Comparison of ENCODE assay signal across 1 cellular context in the genomic region with DNA sequence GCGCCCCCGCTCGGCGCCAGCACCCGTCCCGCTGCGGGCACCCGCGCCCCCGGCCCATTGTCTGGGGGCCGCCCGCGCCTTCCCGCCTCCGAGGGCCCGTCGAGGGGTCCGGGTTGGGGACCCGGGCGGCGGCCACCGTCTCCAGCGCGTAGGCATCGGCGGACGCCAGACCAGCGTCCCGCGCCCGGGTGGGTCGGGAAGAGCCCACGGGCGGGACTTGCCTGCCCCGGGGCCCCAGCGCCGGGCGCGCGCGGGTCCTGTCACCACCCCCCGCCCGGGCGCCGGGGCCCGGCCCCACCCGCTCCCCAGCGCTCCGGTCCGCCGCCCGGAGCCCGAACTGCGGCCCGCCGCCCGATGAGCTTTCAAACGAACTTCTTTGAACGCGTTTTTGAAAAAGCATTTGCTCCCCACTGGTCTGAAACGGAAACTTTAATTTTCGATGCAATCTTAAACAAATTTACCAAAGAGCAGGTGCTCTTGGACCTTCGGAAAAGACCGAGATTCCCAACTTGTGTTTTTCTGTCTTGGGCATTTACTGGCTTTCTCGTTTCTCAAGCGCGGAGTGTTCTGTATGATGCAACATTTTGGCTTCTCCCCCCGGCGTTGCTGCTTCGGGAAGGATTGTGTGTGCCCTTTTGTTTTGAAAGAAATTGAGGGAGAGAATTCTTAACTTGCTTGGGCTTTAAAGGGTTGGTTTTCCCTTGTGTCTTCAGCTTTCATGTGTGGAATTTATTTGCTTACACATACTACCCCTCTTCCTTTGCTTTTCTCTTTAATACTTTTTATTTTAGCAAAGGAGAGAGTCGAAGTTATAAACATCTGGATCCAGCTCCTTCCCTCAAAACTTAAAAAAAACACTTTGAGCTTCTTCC.
TF ChIP-seq lines count a peak whose summit lies in the region.

No MANE protein-coding gene starts in this region.

TF ChIP-seq in H1, 55 proteins besides CTCF, POLR2A, EP300 and RAD21:
- TF ChIP-seq CEBPB (IDR thresholded peaks at IDR 0.05; ENCODE audit: low read depth, low read length) = peak; percentile 89
- TF ChIP-seq KDM5A (IDR thresholded peaks at IDR 0.05; ENCODE audit: low read length) = no peak
- TF ChIP-seq BRCA1 (IDR thresholded peaks at IDR 0.05; ENCODE audit: low read depth, low read length) = no peak
- TF ChIP-seq CHD1 (IDR thresholded peaks at IDR 0.05; ENCODE audit: low read depth, low read length) = no peak; the same call in 1 of the 2 replicates
- no peak for TF ChIP-seq POU5F1 (IDR thresholded peaks at IDR 0.05; ENCODE audit: low read depth, low read length)
- no peak for TF ChIP-seq CTBP2 (IDR thresholded peaks at IDR 0.05; ENCODE audit: borderline replicate concordance, insufficient read depth, insufficient read length, low read length)
- peak; percentile 12; the same call in 1 of the 2 replicates for TF ChIP-seq PHF8 (conservative IDR thresholded peaks at IDR 0.05; ENCODE audit: low read depth, low read length)
- no peak for TF ChIP-seq SP1 (IDR thresholded peaks at IDR 0.05; ENCODE audit: low read depth, low read length)
- no peak for TF ChIP-seq SP4 (IDR thresholded peaks at IDR 0.05; ENCODE audit: low read length)
- TF ChIP-seq, protein P1, sequence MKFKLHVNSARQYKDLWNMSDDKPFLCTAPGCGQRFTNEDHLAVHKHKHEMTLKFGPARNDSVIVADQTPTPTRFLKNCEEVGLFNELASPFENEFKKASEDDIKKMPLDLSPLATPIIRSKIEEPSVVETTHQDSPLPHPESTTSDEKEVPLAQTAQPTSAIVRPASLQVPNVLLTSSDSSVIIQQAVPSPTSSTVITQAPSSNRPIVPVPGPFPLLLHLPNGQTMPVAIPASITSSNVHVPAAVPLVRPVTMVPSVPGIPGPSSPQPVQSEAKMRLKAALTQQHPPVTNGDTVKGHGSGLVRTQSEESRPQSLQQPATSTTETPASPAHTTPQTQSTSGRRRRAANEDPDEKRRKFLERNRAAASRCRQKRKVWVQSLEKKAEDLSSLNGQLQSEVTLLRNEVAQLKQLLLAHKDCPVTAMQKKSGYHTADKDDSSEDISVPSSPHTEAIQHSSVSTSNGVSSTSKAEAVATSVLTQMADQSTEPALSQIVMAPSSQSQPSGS (IDR thresholded peaks at IDR 0.05; ENCODE audit: low read length) = no peak
- no peak for TF ChIP-seq RNF2 (IDR thresholded peaks at IDR 0.05; ENCODE audit: borderline replicate concordance, low read depth, low read length, missing control alignments, poor library complexity, severe bottlenecking)
- no peak for TF ChIP-seq TAF7 (optimal IDR thresholded peaks at IDR 0.05; ENCODE audit: borderline replicate concordance, low read depth, low read length)
- no peak for TF ChIP-seq GABPA (IDR thresholded peaks at IDR 0.05; ENCODE audit: borderline replicate concordance, insufficient read depth, low read length)
- peak; percentile 28 for TF ChIP-seq ASH2L (IDR thresholded peaks at IDR 0.05; ENCODE audit: low read length)
- no peak for TF ChIP-seq SIX5 (IDR thresholded peaks at IDR 0.05; ENCODE audit: low read depth, low read length)
- 0 out of 4 replicates have a peak, but pooled peaks of 1 of the 2 experiments have one; percentile 20 for TF ChIP-seq SIN3A (conservative IDR thresholded peaks at IDR 0.05 in 1 of 2, IDR thresholded peaks at IDR 0.05 in 1 of 2; ENCODE audit: low read depth in 1 of 2, low read length in 2 of 2)
- TF ChIP-seq BCL11A (IDR thresholded peaks at IDR 0.05; ENCODE audit: low read depth in 2 of 2, low read length in 2 of 2) = no peak
- TF ChIP-seq GTF2F1 (IDR thresholded peaks at IDR 0.05; ENCODE audit: borderline replicate concordance, low read depth, low read length) = no peak
- TF ChIP-seq SUZ12 (IDR thresholded peaks at IDR 0.05; ENCODE audit: low read length) = no peak
- no peak for TF ChIP-seq JUN (IDR thresholded peaks at IDR 0.05; ENCODE audit: low read depth, low read length)
- peak; percentile 9; the same call in 1 of the 2 replicates for TF ChIP-seq JUND (IDR thresholded peaks at IDR 0.05; ENCODE audit: low read length)
- no peak for TF ChIP-seq CREB1 (IDR thresholded peaks at IDR 0.05)
- TF ChIP-seq, protein P2, sequence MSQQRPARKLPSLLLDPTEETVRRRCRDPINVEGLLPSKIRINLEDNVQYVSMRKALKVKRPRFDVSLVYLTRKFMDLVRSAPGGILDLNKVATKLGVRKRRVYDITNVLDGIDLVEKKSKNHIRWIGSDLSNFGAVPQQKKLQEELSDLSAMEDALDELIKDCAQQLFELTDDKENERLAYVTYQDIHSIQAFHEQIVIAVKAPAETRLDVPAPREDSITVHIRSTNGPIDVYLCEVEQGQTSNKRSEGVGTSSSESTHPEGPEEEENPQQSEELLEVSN (IDR thresholded peaks at IDR 0.05) = no peak
- no peak for TF ChIP-seq BACH1 (IDR thresholded peaks at IDR 0.05; ENCODE audit: low read length)
- no peak for TF ChIP-seq RXRA (IDR thresholded peaks at IDR 0.05; ENCODE audit: insufficient read depth, low read depth, low read length)
- no peak for TF ChIP-seq HDAC2 (IDR thresholded peaks at IDR 0.05; ENCODE audit: borderline replicate concordance in 1 of 2, low read depth in 2 of 2, low read length in 2 of 2)
- TF ChIP-seq CBX8 (IDR thresholded peaks at IDR 0.05; ENCODE audit: borderline replicate concordance, low read depth, low read length) = no peak
- no peak for TF ChIP-seq EGR1 (IDR thresholded peaks at IDR 0.05; ENCODE audit: borderline replicate concordance, low read depth, low read length)
- TF ChIP-seq, protein P3, sequence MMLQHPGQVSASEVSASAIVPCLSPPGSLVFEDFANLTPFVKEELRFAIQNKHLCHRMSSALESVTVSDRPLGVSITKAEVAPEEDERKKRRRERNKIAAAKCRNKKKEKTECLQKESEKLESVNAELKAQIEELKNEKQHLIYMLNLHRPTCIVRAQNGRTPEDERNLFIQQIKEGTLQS (IDR thresholded peaks at IDR 0.05; ENCODE audit: insufficient read depth, low read depth, low read length) = 0 out of 2 replicates have a peak, but pooled peaks have one; percentile 39
- TF ChIP-seq KDM4A (IDR thresholded peaks at IDR 0.05; ENCODE audit: low read depth, low read length, severe bottlenecking) = no peak
- TF ChIP-seq FOSL1 (IDR thresholded peaks at IDR 0.05; ENCODE audit: insufficient read depth, low read depth, low read length) = no peak
- TF ChIP-seq EZH2 (IDR thresholded peaks at IDR 0.05; ENCODE audit: low read depth, low read length, severe bottlenecking) = no peak
- TF ChIP-seq, protein P4, sequence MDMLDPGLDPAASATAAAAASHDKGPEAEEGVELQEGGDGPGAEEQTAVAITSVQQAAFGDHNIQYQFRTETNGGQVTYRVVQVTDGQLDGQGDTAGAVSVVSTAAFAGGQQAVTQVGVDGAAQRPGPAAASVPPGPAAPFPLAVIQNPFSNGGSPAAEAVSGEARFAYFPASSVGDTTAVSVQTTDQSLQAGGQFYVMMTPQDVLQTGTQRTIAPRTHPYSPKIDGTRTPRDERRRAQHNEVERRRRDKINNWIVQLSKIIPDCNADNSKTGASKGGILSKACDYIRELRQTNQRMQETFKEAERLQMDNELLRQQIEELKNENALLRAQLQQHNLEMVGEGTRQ (IDR thresholded peaks at IDR 0.05; ENCODE audit: low read length) = no peak
- no peak for TF ChIP-seq SIRT6 (IDR thresholded peaks at IDR 0.05; ENCODE audit: low read length)
- no peak for TF ChIP-seq KDM1A (IDR thresholded peaks at IDR 0.05; ENCODE audit: borderline replicate concordance, low read length)
- TF ChIP-seq, protein P5, sequence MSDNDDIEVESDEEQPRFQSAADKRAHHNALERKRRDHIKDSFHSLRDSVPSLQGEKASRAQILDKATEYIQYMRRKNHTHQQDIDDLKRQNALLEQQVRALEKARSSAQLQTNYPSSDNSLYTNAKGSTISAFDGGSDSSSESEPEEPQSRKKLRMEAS (IDR thresholded peaks at IDR 0.05) = no peak
- no peak for TF ChIP-seq TEAD4 (IDR thresholded peaks at IDR 0.05; ENCODE audit: low read depth, low read length)
- TF ChIP-seq RBBP5 (IDR thresholded peaks at IDR 0.05; ENCODE audit: borderline replicate concordance, low read depth, low read length) = no peak; the same call in 1 of the 2 replicates
- TF ChIP-seq SAP30 (IDR thresholded peaks at IDR 0.05; ENCODE audit: insufficient read depth, insufficient replicate concordance, low read length) = peak; percentile 65
- TF ChIP-seq TBP (IDR thresholded peaks at IDR 0.05; ENCODE audit: low read depth, low read length) = no peak
- no peak for TF ChIP-seq CHD2 (IDR thresholded peaks at IDR 0.05; ENCODE audit: low read length)
- TF ChIP-seq, protein P6, sequence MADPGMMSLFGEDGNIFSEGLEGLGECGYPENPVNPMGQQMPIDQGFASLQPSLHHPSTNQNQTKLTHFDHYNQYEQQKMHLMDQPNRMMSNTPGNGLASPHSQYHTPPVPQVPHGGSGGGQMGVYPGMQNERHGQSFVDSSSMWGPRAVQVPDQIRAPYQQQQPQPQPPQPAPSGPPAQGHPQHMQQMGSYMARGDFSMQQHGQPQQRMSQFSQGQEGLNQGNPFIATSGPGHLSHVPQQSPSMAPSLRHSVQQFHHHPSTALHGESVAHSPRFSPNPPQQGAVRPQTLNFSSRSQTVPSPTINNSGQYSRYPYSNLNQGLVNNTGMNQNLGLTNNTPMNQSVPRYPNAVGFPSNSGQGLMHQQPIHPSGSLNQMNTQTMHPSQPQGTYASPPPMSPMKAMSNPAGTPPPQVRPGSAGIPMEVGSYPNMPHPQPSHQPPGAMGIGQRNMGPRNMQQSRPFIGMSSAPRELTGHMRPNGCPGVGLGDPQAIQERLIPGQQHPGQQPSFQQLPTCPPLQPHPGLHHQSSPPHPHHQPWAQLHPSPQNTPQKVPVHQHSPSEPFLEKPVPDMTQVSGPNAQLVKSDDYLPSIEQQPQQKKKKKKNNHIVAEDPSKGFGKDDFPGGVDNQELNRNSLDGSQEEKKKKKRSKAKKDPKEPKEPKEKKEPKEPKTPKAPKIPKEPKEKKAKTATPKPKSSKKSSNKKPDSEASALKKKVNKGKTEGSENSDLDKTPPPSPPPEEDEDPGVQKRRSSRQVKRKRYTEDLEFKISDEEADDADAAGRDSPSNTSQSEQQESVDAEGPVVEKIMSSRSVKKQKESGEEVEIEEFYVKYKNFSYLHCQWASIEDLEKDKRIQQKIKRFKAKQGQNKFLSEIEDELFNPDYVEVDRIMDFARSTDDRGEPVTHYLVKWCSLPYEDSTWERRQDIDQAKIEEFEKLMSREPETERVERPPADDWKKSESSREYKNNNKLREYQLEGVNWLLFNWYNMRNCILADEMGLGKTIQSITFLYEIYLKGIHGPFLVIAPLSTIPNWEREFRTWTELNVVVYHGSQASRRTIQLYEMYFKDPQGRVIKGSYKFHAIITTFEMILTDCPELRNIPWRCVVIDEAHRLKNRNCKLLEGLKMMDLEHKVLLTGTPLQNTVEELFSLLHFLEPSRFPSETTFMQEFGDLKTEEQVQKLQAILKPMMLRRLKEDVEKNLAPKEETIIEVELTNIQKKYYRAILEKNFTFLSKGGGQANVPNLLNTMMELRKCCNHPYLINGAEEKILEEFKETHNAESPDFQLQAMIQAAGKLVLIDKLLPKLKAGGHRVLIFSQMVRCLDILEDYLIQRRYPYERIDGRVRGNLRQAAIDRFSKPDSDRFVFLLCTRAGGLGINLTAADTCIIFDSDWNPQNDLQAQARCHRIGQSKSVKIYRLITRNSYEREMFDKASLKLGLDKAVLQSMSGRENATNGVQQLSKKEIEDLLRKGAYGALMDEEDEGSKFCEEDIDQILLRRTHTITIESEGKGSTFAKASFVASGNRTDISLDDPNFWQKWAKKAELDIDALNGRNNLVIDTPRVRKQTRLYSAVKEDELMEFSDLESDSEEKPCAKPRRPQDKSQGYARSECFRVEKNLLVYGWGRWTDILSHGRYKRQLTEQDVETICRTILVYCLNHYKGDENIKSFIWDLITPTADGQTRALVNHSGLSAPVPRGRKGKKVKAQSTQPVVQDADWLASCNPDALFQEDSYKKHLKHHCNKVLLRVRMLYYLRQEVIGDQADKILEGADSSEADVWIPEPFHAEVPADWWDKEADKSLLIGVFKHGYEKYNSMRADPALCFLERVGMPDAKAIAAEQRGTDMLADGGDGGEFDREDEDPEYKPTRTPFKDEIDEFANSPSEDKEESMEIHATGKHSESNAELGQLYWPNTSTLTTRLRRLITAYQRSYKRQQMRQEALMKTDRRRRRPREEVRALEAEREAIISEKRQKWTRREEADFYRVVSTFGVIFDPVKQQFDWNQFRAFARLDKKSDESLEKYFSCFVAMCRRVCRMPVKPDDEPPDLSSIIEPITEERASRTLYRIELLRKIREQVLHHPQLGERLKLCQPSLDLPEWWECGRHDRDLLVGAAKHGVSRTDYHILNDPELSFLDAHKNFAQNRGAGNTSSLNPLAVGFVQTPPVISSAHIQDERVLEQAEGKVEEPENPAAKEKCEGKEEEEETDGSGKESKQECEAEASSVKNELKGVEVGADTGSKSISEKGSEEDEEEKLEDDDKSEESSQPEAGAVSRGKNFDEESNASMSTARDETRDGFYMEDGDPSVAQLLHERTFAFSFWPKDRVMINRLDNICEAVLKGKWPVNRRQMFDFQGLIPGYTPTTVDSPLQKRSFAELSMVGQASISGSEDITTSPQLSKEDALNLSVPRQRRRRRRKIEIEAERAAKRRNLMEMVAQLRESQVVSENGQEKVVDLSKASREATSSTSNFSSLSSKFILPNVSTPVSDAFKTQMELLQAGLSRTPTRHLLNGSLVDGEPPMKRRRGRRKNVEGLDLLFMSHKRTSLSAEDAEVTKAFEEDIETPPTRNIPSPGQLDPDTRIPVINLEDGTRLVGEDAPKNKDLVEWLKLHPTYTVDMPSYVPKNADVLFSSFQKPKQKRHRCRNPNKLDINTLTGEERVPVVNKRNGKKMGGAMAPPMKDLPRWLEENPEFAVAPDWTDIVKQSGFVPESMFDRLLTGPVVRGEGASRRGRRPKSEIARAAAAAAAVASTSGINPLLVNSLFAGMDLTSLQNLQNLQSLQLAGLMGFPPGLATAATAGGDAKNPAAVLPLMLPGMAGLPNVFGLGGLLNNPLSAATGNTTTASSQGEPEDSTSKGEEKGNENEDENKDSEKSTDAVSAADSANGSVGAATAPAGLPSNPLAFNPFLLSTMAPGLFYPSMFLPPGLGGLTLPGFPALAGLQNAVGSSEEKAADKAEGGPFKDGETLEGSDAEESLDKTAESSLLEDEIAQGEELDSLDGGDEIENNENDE (IDR thresholded peaks at IDR 0.05; ENCODE audit: insufficient replicate concordance, low read length) = no peak
- TF ChIP-seq CBX5 (IDR thresholded peaks at IDR 0.05; ENCODE audit: low read depth, low read length) = no peak
- TF ChIP-seq YY1 (IDR thresholded peaks at IDR 0.05; ENCODE audit: low read depth, low read length) = no peak
- no peak for TF ChIP-seq ZNF274 (IDR thresholded peaks at IDR 0.05; ENCODE audit: borderline replicate concordance, extremely low read depth, low read length)
- TF ChIP-seq SRF (IDR thresholded peaks at IDR 0.05; ENCODE audit: low read depth, low read length) = no peak
- TF ChIP-seq TAF1 (IDR thresholded peaks at IDR 0.05; ENCODE audit: low read depth, low read length) = no peak
- no peak for TF ChIP-seq TCF12 (IDR thresholded peaks at IDR 0.05; ENCODE audit: low read depth, low read length)
- TF ChIP-seq SP2 (IDR thresholded peaks at IDR 0.05; ENCODE audit: low read length) = no peak
- TF ChIP-seq POLR2AphosphoS5 (IDR thresholded peaks at IDR 0.05; ENCODE audit: low read depth, low read length) = no peak
- TF ChIP-seq HDAC6 (IDR thresholded peaks at IDR 0.05; ENCODE audit: low read depth, low read length) = no peak
- TF ChIP-seq NANOG (IDR thresholded peaks at IDR 0.05; ENCODE audit: insufficient read depth, low read depth, low read length, poor library complexity, severe bottlenecking) = no peak
- TF ChIP-seq NRF1 (IDR thresholded peaks at IDR 0.05; ENCODE audit: low read depth, low read length) = no peak
- no peak for TF ChIP-seq RFX5 (IDR thresholded peaks at IDR 0.05; ENCODE audit: borderline replicate concordance, low read depth, low read length)
- TF ChIP-seq MAFK (IDR thresholded peaks at IDR 0.05; ENCODE audit: low read depth, low read length) = no peak
